In the genomic region with DNA sequence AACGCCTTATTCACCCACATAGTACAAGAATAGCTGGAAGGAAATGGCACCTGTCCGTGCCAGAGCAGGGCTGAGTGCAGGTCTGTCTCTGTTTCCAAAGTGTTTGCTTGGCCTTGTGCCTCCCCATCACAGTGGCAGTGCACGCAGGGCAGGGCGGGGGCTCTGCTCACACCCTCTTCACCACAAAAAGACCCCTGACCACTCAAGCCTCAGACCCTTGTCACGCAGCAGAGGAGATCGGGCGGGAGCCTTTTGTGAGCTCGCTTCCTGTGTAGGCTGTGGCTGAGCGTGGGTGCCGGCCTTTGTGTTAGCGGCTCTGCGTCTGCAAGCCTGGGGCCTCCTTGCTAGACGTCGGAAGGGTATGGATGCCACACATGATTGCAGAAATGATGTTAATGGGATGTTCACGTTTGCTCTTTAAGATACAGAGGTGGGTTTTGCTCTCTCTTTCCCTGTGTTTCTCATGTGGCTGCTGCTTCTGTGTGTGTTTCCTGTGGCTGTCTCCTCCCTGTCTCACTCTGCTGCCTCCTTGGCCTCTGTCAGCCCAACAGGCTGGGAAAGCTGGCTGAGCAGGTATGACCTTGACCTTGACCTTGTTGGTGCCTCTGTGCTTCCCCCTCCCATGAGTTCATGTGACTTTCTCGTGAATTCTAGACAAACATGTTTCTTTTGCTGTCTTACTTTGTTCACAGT, we compare ENCODE assay signal across 10 cellular contexts. TPM values are rescaled to one million over a fixed set of nuclear protein-coding genes. Genes with fewer than 3 reads are reported as not detected.
DNase-seq lines count a peak whose midpoint lies in the region; ATAC-seq and TF ChIP-seq lines count a peak whose summit lies in the region.
"Had no signal": no experiment of that assay in that cellular context is flagged by ENCODE, and none has a peak within 500 bp of the region (broad histone marks: within the 10 kb centered on the region; RNA-seq: fewer than 3 reads in every experiment).

No MANE protein-coding gene starts in this region.

- peak overlapping the region; percentile 98 for H3K27ac Mint-ChIP-seq in activated CD8-positive, alpha-beta T cell treated with anti-CD3 and anti-CD28 coated beads for 36 hours

- H3K36me3 ChIP-seq in esophagus (ENCODE audit: control insufficient read depth in 2 of 2, insufficient read depth in 2 of 2, low read length in 1 of 2): peaks cover 22 to 74% of the 10 kb centered on the region in 2 donors

- peaks cover 57% of the 10 kb centered on the region for H3K36me3 Mint-ChIP-seq in activated CD8-positive, alpha-beta T cell treated with anti-CD3 and anti-CD28 coated beads for 36 hours (ENCODE audit: low read depth)

- no peaks in the 10 kb centered on the region for H3K27me3 ChIP-seq in esophagus (ENCODE audit: control insufficient read depth in 1 of 2, insufficient read depth in 2 of 2, low read length in 2 of 2)

- ATAC-seq in activated CD8-positive, alpha-beta T cell treated with anti-CD3 and anti-CD28 coated beads for 36 hours: peak; percentile 86
- ATAC-seq in GM21515 (IDR thresholded peaks at IDR 0.05; ENCODE audit: unreplicated experiment) (no peak), HG03196 (IDR thresholded peaks at IDR 0.05; ENCODE audit: unreplicated experiment) (no peak)

- 70 to 71% methylated on average over 16 of the region's 16 CpGs for WGBS in esophagus, 2 donors

- no peak for TF ChIP-seq CTCF in activated CD8-positive, alpha-beta T cell treated with anti-CD3 and anti-CD28 coated beads for 36 hours (IDR thresholded peaks at IDR 0.05)

- H3K27ac ChIP-seq in esophagus (ENCODE audit: low read depth in 2 of 2, low read length in 1 of 2): peak overlapping the region; percentile 28 to 53

- peaks cover 67% of the 10 kb centered on the region for H3K4me1 Mint-ChIP-seq in activated CD8-positive, alpha-beta T cell treated with anti-CD3 and anti-CD28 coated beads for 36 hours (ENCODE audit: low read depth)

- DNase-seq in GM19238 (ENCODE audit: insufficient read length, low spot score): peak; percentile 42
- peak; percentile 90 for DNase-seq in activated CD8-positive, alpha-beta T cell treated with anti-CD3 and anti-CD28 coated beads for 36 hours
- peak; percentile 36 to 64 (median 40) for DNase-seq in stimulated activated CD4-positive, alpha-beta T cell treated with anti-CD3 and anti-CD28 coated beads, TNF-alpha, amount 100 ng/mL, for 24 hours (ENCODE audit: low read depth in 3 of 3)
- no peak for DNase-seq in inferior parietal cortex (ENCODE audit: extremely low spot score)
- no peak for DNase-seq in cerebellum (ENCODE audit: low spot score)

- CTCF ChIA-PET in activated CD8-positive, alpha-beta T cell treated with anti-CD3 and anti-CD28 coated beads for 36 hours (lab: Charles Lee): interaction anchor here (1.5 to 1.8 kb wide), 5 partner anchors 8 to 80 kb away, joined by 5 to 7 read pairs (median 5); no protein-coding TSS in a partner anchor

- intact Hi-C loops in activated CD8-positive, alpha-beta T cell treated with anti-CD3 and anti-CD28 coated beads for 36 hours (cut with micrococcal nuclease): no loop called here

- peak overlapping the region; percentile 77 for H3K4me3 Mint-ChIP-seq in activated CD8-positive, alpha-beta T cell treated with anti-CD3 and anti-CD28 coated beads for 36 hours

- POLR2A ChIA-PET in activated CD8-positive, alpha-beta T cell treated with anti-CD3 and anti-CD28 coated beads for 36 hours (lab: Charles Lee): interaction anchor here (1.1 to 3.5 kb wide), 11 partner anchors 8 to 236 kb away, joined by 3 to 33 read pairs (median 5); a partner anchor contains a TSS

- H3K9me3 Mint-ChIP-seq in activated CD8-positive, alpha-beta T cell treated with anti-CD3 and anti-CD28 coated beads for 36 hours: no peaks in the 10 kb centered on the region

- H3K4me1 ChIP-seq in esophagus (ENCODE audit: control insufficient read depth in 2 of 2, insufficient read depth in 2 of 2, low read length in 1 of 2): no peaks in the 10 kb centered on the region

- H3K9me3 ChIP-seq in esophagus (ENCODE audit: control insufficient read depth in 2 of 2, insufficient read depth in 1 of 2, low read depth in 1 of 2, low read length in 1 of 2): no peaks in the 10 kb centered on the region

- no peak overlapping the region for H3K4me3 ChIP-seq in esophagus (ENCODE audit: low read depth in 1 of 2, low read length in 2 of 2)

- H3K27me3 Mint-ChIP-seq in activated CD8-positive, alpha-beta T cell treated with anti-CD3 and anti-CD28 coated beads for 36 hours: no peaks in the 10 kb centered on the region

RNA-seq across cellular contexts. Expression of a gene that starts 45.4 kb away (rescaled TPM):
- 1 to 10 TPM; 2.7 to 3.0 TPM for total RNA-seq in activated CD8-positive, alpha-beta T cell treated with anti-CD3 and anti-CD28 coated beads for 36 hours
- 10 to 100 TPM in 1 of 2 donors, 1 to 10 TPM in 1; 2.3 to 11.6 TPM for polyA plus RNA-seq in esophagus
- total RNA-seq in cerebellum: 22.5 TPM
- total RNA-seq: fibroblast of lung, NCI-H460 had no signal

Comparison
In these comparisons a context has a peak if more than half of its experiments do, and no peak if none do; other contexts are left out.
1. DNase-seq: peak in GM19238 (single experiment), activated CD8-positive, alpha-beta T cell treated with anti-CD3 and anti-CD28 coated beads for 36 hours (single experiment) and stimulated activated CD4-positive, alpha-beta T cell treated with anti-CD3 and anti-CD28 coated beads, TNF-alpha, amount 100 ng/mL, for 24 hours (3 of 3); none in inferior parietal cortex (single experiment) and cerebellum (single experiment).